ENCODE assay signal across 28 cellular contexts in genomic region chr3:187276397-187277128, GRCh38. TPM values are rescaled to one million over a fixed set of nuclear protein-coding genes. Genes with fewer than 3 reads are reported as not detected.
A peak's percentile ranks its signal among the peaks of the same experiment; 100 is the strongest.
DNase-seq lines count a peak whose midpoint lies in the region; ATAC-seq, FAIRE-seq and TF ChIP-seq lines count a peak whose summit lies in the region.
"Had no signal": no experiment of that assay in that cellular context is flagged by ENCODE, and none has a peak within 500 bp of the region (broad histone marks: within the 10 kb centered on the region; RNA-seq: fewer than 3 reads in every experiment).

No MANE protein-coding gene starts in this region.

- H2AK5ac ChIP-seq in H1 (ENCODE audit: low read depth, low read length) (peak overlapping the region; percentile 57; the same call in 1 of the 2 replicates), mesenchymal stem cell (ENCODE audit: low read length, severe bottlenecking) (no peak overlapping the region)

- H3K14ac ChIP-seq in H1 (ENCODE audit: insufficient read length) (no peak overlapping the region), mesenchymal stem cell (ENCODE audit: low read length in 2 of 2) (peak overlapping the region in 1 of 2 experiments; percentile 3)

- H3K9me3 ChIP-seq in H1 (ENCODE audit: insufficient read depth in 2 of 2, low read depth in 1 of 2, low read length in 1 of 2), result no peaks in the 10 kb centered on the region
- no peaks in the 10 kb centered on the region for H3K9me3 ChIP-seq in mesenchymal stem cell (ENCODE audit: control insufficient read depth, low read length)
- H3K9me3 ChIP-seq: A549, SJSA1 had no signal

- CTCF ChIA-PET in H1 (lab: Charles Lee; ENCODE audit: partially characterized antibody) (interaction anchor here (0.6 to 6.6 kb wide), 14 partner anchors 12 to 1762 kb away, joined by 3 to 49 read pairs (median 6); partner anchors contain the start of gene RPL39L), RWPE1 (lab: Yijun Ruan, JAX) (no interaction called here)

- H3K23ac ChIP-seq in H1 (ENCODE audit: insufficient read length), result no peak overlapping the region
- H3K23ac ChIP-seq in mesenchymal stem cell (ENCODE audit: low read length in 2 of 2), result no peak overlapping the region

- H2BK12ac ChIP-seq in H1 (ENCODE audit: low read depth, low read length), result peak overlapping the region; percentile 40; the same call in 1 of the 2 replicates
- H2BK12ac ChIP-seq in mesenchymal stem cell (ENCODE audit: low read length in 2 of 2), result peak overlapping the region; percentile 80 to 93

- no peak for TF ChIP-seq EP300 in H1 (IDR thresholded peaks at IDR 0.05; ENCODE audit: borderline replicate concordance in 1 of 2, low read depth in 2 of 2, low read length in 2 of 2)

- H3K18ac ChIP-seq in H1 (ENCODE audit: extremely low read depth, low read length) (peak overlapping the region; percentile 39; the same call in 1 of the 2 replicates), mesenchymal stem cell (ENCODE audit: low read depth in 1 of 2, low read length in 2 of 2) (peak overlapping the region; percentile 90 to 92)

- H3K27me3 ChIP-seq in H1 (replicated peaks in 1 of 4; ENCODE audit: control insufficient read depth in 3 of 4, extremely low read depth in 1 of 4, insufficient read depth in 3 of 4, low read length in 3 of 4) (no peaks in the 10 kb centered on the region), mesenchymal stem cell (ENCODE audit: control insufficient read depth in 1 of 2, insufficient read depth in 1 of 2, low read length in 2 of 2) (no peaks in the 10 kb centered on the region)
- H3K27me3 ChIP-seq: SJSA1 had no signal

- H4K5ac ChIP-seq in H1 (ENCODE audit: insufficient read length, low read depth, low read length), result no peak overlapping the region

- no peak overlapping the region for H2BK5ac ChIP-seq in H1 (ENCODE audit: low read depth, low read length)
- no peak overlapping the region for H2BK5ac ChIP-seq in mesenchymal stem cell (ENCODE audit: low read depth, low read length, poor library complexity, severe bottlenecking)

- H4K8ac ChIP-seq in H1 (ENCODE audit: extremely low read depth, insufficient read depth, low read length) (no peak overlapping the region), mesenchymal stem cell (ENCODE audit: low read length) (peak overlapping the region; percentile 89)

- ATAC-seq in HG03571 (IDR thresholded peaks at IDR 0.05; ENCODE audit: unreplicated experiment), result no peak
- ATAC-seq: A549 had no signal

- H3K4ac ChIP-seq in H1 (replicated peaks; ENCODE audit: insufficient read length, low read depth, low read length) (no peak overlapping the region), mesenchymal stem cell (ENCODE audit: low read depth in 1 of 2, low read length in 2 of 2) (peak overlapping the region; percentile 74 to 78)

- TF ChIP-seq RAD21 in H1 (IDR thresholded peaks at IDR 0.05 in 1 of 2, conservative IDR thresholded peaks at IDR 0.05 in 1 of 2; ENCODE audit: low read depth in 2 of 2, low read length in 2 of 2), result no peak

- peak; percentile 25 for DNase-seq in HuH-7.5 (ENCODE audit: low spot score)
- no peak for DNase-seq in H1 (ENCODE audit: low read depth in 1 of 2, low spot score in 2 of 2)
- no peak for DNase-seq in mesenchymal stem cell
- no peak for DNase-seq in RWPE1 (ENCODE audit: low spot score)
- no peak for DNase-seq in hippocampal formation (lab: John Stamatoyannopoulos, UW)
- no peak for DNase-seq in cerebellum (ENCODE audit: low spot score)
- DNase-seq: C1 segment of cervical spinal cord; CD4-positive, alpha-beta memory T cell; COR-L47; DMS53; GM23248; HCEC 1CT; MM.1S; NCI-H2029; NCI-H446 treated with DMSO at 0.1 percent for 48 hours; NCI-H82; NK-92 treated with Interleukin-12 subunit alpha and Interleukin-12 subunit beta, amount 100 ng/mL, for 24 hours; PC-9; Right ventricle myocardium superior had no signal

- peak overlapping the region; percentile 83 for H2BK20ac ChIP-seq in H1 (ENCODE audit: low read length)

- H3K4me1 ChIP-seq in H1 (replicated peaks in 1 of 4; ENCODE audit: control insufficient read depth in 3 of 4, insufficient read depth in 4 of 4, low read length in 3 of 4), result peaks cover 7 to 18% (median 15%) of the 10 kb centered on the region in 4 experiments
- H3K4me1 ChIP-seq in mesenchymal stem cell (ENCODE audit: control insufficient read depth, insufficient read depth, low read depth, low read length), result peaks cover 2% of the 10 kb centered on the region
- H3K4me1 ChIP-seq: A549 had no signal

- H3K4me2 ChIP-seq in H1 (ENCODE audit: insufficient read depth in 1 of 2, low read depth in 2 of 2, low read length in 2 of 2) (no peak overlapping the region), mesenchymal stem cell (ENCODE audit: low read length, poor library complexity, severe bottlenecking) (no peak overlapping the region)
- H3K4me2 ChIP-seq: A549, KMS-11, PC-9 had no signal

- WGBS in H1 (ENCODE audit: extremely low coverage in 1 of 2, insufficient coverage in 1 of 2, insufficient read length in 1 of 2, insufficient replicate concordance in 2 of 2, low coverage in 1 of 2, low lambda C conversion rate in 2 of 2, missing lambda C conversion rate in 1 of 2), 2 experiments, result 87% methylated on average over 7 of the region's 7 CpGs; no CpG with 5 or more reads in 1 of the 2 experiments
- 50% methylated on average over 6 of the region's 7 CpGs for WGBS in mesenchymal stem cell

- no peak overlapping the region for H3K56ac ChIP-seq in H1 (replicated peaks; ENCODE audit: insufficient read length, low read depth, low read length)

- no peaks in the 10 kb centered on the region for H4K20me1 ChIP-seq in H1 (replicated peaks in 1 of 2; ENCODE audit: control insufficient read depth in 1 of 2, insufficient read depth in 2 of 2, low read length in 2 of 2)

- H3K9ac ChIP-seq in H1 (replicated peaks in 1 of 4; ENCODE audit: extremely low read depth in 1 of 4, low read depth in 3 of 4, low read length in 3 of 4), result peak overlapping the region in 1 of 4 experiments; percentile 28; a peak in 2 of 7 replicates
- no peak overlapping the region for H3K9ac ChIP-seq in mesenchymal stem cell (ENCODE audit: low read length)
- H3K9ac ChIP-seq: GM23248, KMS-11 had no signal

- H3K27ac ChIP-seq in H1 (ENCODE audit: low read depth, low read length), result no peak overlapping the region
- no peak overlapping the region for H3K27ac ChIP-seq in mesenchymal stem cell (ENCODE audit: low read length, poor library complexity, severe bottlenecking)
- no peak overlapping the region for H3K27ac ChIP-seq in RWPE1
- H3K27ac ChIP-seq: A549, GM23248, KMS-11, PC-9, SJSA1 had no signal

- H2BK120ac ChIP-seq in H1 (replicated peaks; ENCODE audit: low read depth, low read length) (peak overlapping the region; percentile 6), mesenchymal stem cell (ENCODE audit: low read depth, low read length) (no peak overlapping the region)

- H4K91ac ChIP-seq in H1 (replicated peaks; ENCODE audit: insufficient read length, low read length), result peak overlapping the region; percentile 48
- H4K91ac ChIP-seq in mesenchymal stem cell (ENCODE audit: low read length), result peak overlapping the region; percentile 78

- no peak for TF ChIP-seq POLR2A in H1 (IDR thresholded peaks at IDR 0.05; ENCODE audit: control extremely low read depth in 1 of 2, low read depth in 2 of 2, low read length in 2 of 2)

- H2AFZ ChIP-seq in H1 (ENCODE audit: low read length), result no peak overlapping the region
- no peak overlapping the region for H2AFZ ChIP-seq in mesenchymal stem cell (ENCODE audit: low read depth, low read length)
- H2AFZ ChIP-seq: GM23248, PC-9 had no signal

- H3K79me1 ChIP-seq in H1 (ENCODE audit: low read depth, low read length) (no peaks in the 10 kb centered on the region), mesenchymal stem cell (replicated peaks; ENCODE audit: low read length, poor library complexity, severe bottlenecking) (no peaks in the 10 kb centered on the region)

- H3K36me3 ChIP-seq in H1 (ENCODE audit: control insufficient read depth in 2 of 4, insufficient read depth in 4 of 4, low read length in 3 of 4), result no peaks in the 10 kb centered on the region
- H3K36me3 ChIP-seq in mesenchymal stem cell (ENCODE audit: control insufficient read depth in 1 of 2, insufficient read depth in 2 of 2, low read depth in 1 of 2, low read length in 2 of 2), result peaks cover 0 to 67% of the 10 kb centered on the region in 2 experiments
- H3K36me3 ChIP-seq: SJSA1 had no signal

- no peak for FAIRE-seq in H1 (lab: Jason Lieb, UNC)
- FAIRE-seq: A549, GM18507 had no signal

- peak overlapping the region; percentile 53; the same call in 1 of the 2 replicates for H2BK15ac ChIP-seq in H1 (ENCODE audit: low read length)
- no peak overlapping the region for H2BK15ac ChIP-seq in mesenchymal stem cell (ENCODE audit: low read depth, poor library complexity, severe bottlenecking)

- H3K23me2 ChIP-seq in H1 (ENCODE audit: low read depth, low read length), result no peaks in the 10 kb centered on the region

- TF ChIP-seq CTCF in H1 (IDR thresholded peaks at IDR 0.05; ENCODE audit: control extremely low read depth in 1 of 3, insufficient read depth in 1 of 3, low read depth in 1 of 3, low read length in 3 of 3) (no peak), RWPE1 (conservative IDR thresholded peaks at IDR 0.05; ENCODE audit: low read depth) (no peak)

- H3K79me2 ChIP-seq in H1 (ENCODE audit: control insufficient read depth in 1 of 2, insufficient read depth in 2 of 2, low read length in 2 of 2), result no peaks in the 10 kb centered on the region

- H3K4me3 ChIP-seq in H1 (ENCODE audit: extremely low read depth in 1 of 4, insufficient read depth in 2 of 4, low read depth in 3 of 4, low read length in 4 of 4) (no peak overlapping the region), mesenchymal stem cell (ENCODE audit: insufficient read depth in 1 of 2, low read depth in 1 of 2, low read length in 2 of 2) (no peak overlapping the region)
- H3K4me3 ChIP-seq: A549, GM23248, PC-9, SJSA1 had no signal

- POLR2A ChIA-PET in H1 (lab: Charles Lee; ENCODE audit: partially characterized antibody) (interaction anchor here (0.5 to 2.0 kb wide), 4 partner anchors 15 to 347 kb away, joined by 3 to 5 read pairs (median 3); partner anchors contain the start of gene MASP1), RWPE1 (lab: Yijun Ruan, JAX; ENCODE audit: low non-redundant PET) (no interaction called here)

TF ChIP-seq in H1, 55 proteins besides CTCF, POLR2A, EP300 and RAD21 (continues in another document):
- TF ChIP-seq BACH1 (IDR thresholded peaks at IDR 0.05; ENCODE audit: low read length), result no peak

RNA-seq across cellular contexts. Expression of gene MASP1, which starts 15.0 kb away (rescaled TPM):
- total RNA-seq in H1 (2021; fragmentation: NEBNext Ultra II Directional; extraction: Animal tissue kit (Norgen Biotek cat#: 25700)), result 2.7 and 3.2 TPM in 2 replicates
- 3.5 and 5.8 TPM in 2 replicates for polyA plus RNA-seq in H1 (2011; rRNA removed)
- 4.7 TPM for polyA plus RNA-seq in H1 (2011; cell fraction: cytosol; rRNA removed)
- polyA plus RNA-seq in H1 (2011; cell fraction: nucleus; rRNA removed), result 4.2 TPM
- 1.6 to 2.8 TPM (median 1.8 TPM) in 4 replicates for polyA plus RNA-seq in H1 (2012, experiment 1 of 2)
- 1.0 TPM for polyA plus RNA-seq in H1 (2012, experiment 2 of 2)
- 3.5 TPM for polyA plus RNA-seq in H1 (2013, experiment 1 of 2)
- polyA plus RNA-seq in H1 (2013, experiment 2 of 2), result 3.8 TPM
- 8.3 and 8.4 TPM in 2 replicates for polyA minus RNA-seq in H1 (2011; rRNA and poly(A)+ RNA removed)
- polyA minus RNA-seq in H1 (2011; cell fraction: cytosol; rRNA and poly(A)+ RNA removed), result 3.3 TPM
- polyA minus RNA-seq in H1 (2011; cell fraction: nucleus; rRNA and poly(A)+ RNA removed), result 5.1 TPM
- polyA plus RNA-seq in mesenchymal stem cell (2013, experiment 1 of 2), result 57.8 TPM
- polyA plus RNA-seq in mesenchymal stem cell (2013, experiment 2 of 2), result 58.9 TPM
- 50.4 TPM for total RNA-seq in cerebellum
- total RNA-seq: CD4-positive, alpha-beta memory T cell; Daoy; G401; PC-9; RPMI7951 had no signal
- polyA plus RNA-seq: CD4-positive, alpha-beta memory T cell; IgD-negative memory B cell had no signal

Comparison
In these comparisons a context has a peak if more than half of its experiments do, and no peak if none do; other contexts are left out.
1. RNA of gene MASP1, which starts 15.0 kb away (total RNA-seq): 50.4 TPM in cerebellum (single experiment); 2.7 to 3.2 TPM in H1; every median in the first group is over 10 times any median in the second.